Comparison of ENCODE assay signal across 8 cellular contexts in the genomic region with DNA sequence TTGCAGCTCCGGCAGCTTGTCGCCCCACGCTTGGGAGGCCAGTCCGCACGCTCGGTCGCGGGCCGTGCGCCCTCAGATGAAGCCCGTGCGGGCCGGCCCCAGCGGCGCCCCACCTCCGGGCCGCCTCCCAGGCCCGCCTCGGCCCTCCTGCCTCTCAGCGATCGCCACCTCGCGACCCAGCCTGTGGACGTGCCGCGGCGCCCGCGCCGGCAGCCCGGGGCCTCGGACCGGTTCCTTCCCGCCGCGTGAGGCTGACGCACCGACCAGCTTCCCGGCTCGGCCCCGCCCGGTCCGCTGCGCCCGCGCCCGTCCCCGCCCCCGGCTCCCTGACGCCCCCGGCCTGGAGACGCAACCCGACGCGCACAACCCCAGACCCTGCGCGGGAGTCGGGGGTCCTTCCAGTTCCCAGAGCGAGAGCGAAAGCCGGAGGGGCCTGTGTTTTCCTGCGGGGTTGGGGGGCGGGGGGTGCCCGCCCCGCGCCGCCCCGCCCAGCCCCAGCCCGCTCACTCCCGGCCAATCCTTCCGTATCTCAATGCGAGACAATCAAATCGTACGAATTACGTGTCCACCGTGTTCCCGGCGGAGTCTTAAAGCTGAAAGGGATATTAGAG.
DNase-seq lines count a peak whose midpoint lies in the region; ATAC-seq and TF ChIP-seq lines count a peak whose summit lies in the region.

Gene ERO1A, minus strand, starts transcription at position 78 of the 611 bp plus-strand sequence. Its CDS starts 77 bp downstream, at position 1.

- DNase-seq in AG09309 (ENCODE audit: low read depth) (peak; percentile 52), NCI-H2196 (lab: John Stamatoyannopoulos, UW; ENCODE audit: unreplicated experiment) (peak; percentile 80), choroid plexus epithelial cell (ENCODE audit: low read depth) (peak; percentile 82)
- peak; percentile 36 for DNase-seq in activated CD4-positive, alpha-beta T cell treated with anti-CD3 and anti-CD28 coated beads for 1 hour
- DNase-seq in stimulated activated CD4-positive, alpha-beta T cell treated with anti-CD3 and anti-CD28 coated beads, Interleukin-1b, Interleukin-23, amount 100 ng/mL, for 4 hours (ENCODE audit: low read depth in 2 of 2) = peak; percentile 31 to 63

- no peak for TF ChIP-seq CTCF in AG09309 (IDR thresholded peaks at IDR 0.05; ENCODE audit: control insufficient read depth, insufficient read depth, low read depth, low read length, missing control alignments)
- TF ChIP-seq CTCF in choroid plexus epithelial cell (conservative IDR thresholded peaks at IDR 0.05; ENCODE audit: low read depth, low read length) = no peak

- peak within 1 kb of the TSS; percentile 89 for H3K27ac ChIP-seq in layer of hippocampus (ENCODE audit: low read depth, low read length)

- H3K4me3 ChIP-seq in AG09309 (ENCODE audit: control insufficient read depth, low read depth, low read length) (peak within 1 kb of the TSS; percentile 95), choroid plexus epithelial cell (ENCODE audit: low read depth, low read length) (peak within 1 kb of the TSS; percentile 95)

- ATAC-seq in GM18907 (IDR thresholded peaks at IDR 0.05; ENCODE audit: unreplicated experiment) = peak; percentile 70
- ATAC-seq in HG03135 (IDR thresholded peaks at IDR 0.05; ENCODE audit: unreplicated experiment) = peak; percentile 60

- no peaks in the 10 kb centered on the region for H3K27me3 ChIP-seq in layer of hippocampus (ENCODE audit: control insufficient read depth, insufficient read depth, low read length)

Comparison
In these comparisons a context has a peak if more than half of its experiments do, and no peak if none do; other contexts are left out.
1. Peak in every context shown above with its lines: DNase-seq, ATAC-seq, H3K4me3 ChIP-seq and H3K27ac ChIP-seq.